In the genomic region with DNA sequence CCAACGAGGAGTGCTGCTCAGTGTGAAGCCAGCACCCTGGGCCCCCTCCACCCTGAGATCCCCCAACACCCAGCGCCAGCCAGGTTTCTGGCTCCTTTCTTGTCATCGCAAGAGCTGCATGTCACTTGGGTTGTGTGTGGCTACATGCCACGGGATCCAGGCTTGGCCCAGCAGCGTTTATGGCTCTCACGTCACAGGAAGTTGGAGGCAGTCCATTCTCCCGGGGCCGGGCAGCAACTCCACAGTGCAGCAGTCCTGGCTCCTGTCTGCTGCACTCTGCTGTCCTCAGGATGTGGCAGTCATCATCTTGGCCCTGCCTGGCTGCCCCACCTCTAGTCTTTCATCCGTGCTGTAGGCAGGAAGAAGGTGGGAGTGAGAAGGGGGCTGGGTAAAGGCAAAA, we compare ENCODE assay signal across 1 cellular context.
TF ChIP-seq lines count a peak whose summit lies in the region.

No MANE protein-coding gene starts in this region.

TF ChIP-seq in endothelial cell of umbilical vein, 7 proteins besides CTCF, POLR2A, EP300 and RAD21 (continued from another document):
- TF ChIP-seq, protein P1, sequence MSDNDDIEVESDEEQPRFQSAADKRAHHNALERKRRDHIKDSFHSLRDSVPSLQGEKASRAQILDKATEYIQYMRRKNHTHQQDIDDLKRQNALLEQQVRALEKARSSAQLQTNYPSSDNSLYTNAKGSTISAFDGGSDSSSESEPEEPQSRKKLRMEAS (IDR thresholded peaks at IDR 0.05; ENCODE audit: insufficient read depth, insufficient read length) = no peak
